20 cellular contexts compared by ENCODE assay signal in the genomic region with DNA sequence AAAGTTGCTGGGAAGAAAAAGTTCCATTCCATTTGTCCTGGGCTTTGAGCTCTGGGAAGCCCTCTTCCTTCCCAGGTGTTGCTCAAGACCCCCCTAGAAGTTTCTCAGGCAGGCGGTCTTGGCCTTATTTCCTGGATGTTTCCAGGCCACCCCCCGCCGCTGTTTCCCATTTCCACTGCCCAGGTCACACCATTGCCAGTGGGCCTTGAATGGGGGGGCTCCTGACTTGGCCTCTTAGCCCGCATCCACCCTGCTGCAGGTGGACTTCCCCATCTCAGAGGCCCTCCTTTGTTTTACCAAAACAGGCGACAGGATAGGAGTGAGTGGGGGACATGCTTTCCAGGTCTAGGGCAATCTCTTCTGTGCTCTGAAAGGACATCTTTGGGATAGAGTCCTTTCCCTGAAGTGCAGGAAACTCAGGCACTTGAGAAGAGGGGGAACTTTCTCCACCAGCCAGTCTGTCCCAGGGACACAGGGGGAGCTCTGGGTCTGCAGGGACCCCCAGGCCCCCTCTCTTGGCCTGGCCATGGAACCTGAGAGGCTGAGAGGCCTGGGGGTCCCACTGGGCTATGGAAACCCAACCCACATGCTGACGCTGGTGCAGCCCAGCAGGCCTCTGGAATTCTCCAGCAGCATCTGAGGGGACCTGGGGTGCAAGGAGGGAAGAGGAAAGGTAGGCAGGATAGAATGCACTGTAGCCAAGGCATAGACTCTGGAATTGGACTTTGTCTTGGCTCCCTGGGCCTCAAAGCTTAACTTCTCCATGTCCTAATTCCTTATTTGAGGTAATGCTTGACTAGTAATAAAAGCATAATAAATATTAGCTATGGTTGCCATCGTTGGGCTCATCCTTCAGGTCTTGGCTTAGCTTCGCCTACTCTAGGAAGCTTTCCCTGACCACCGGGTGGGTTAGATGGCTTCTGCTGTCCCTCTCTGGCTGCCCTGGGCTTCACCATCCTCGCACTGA. TPM values are rescaled to one million over a fixed set of nuclear protein-coding genes. Genes with fewer than 3 reads are reported as not detected.
DNase-seq lines count a peak whose midpoint lies in the region; ATAC-seq, FAIRE-seq and TF ChIP-seq lines count a peak whose summit lies in the region.
"Had no signal": no experiment of that assay in that cellular context is flagged by ENCODE, and none has a peak within 500 bp of the region (broad histone marks: within the 10 kb centered on the region; RNA-seq: fewer than 3 reads in every experiment).

No MANE protein-coding gene starts in this region.

- no peaks in the 10 kb centered on the region for H3K79me1 ChIP-seq in H9 (ENCODE audit: insufficient read depth, low read depth, low read length, poor library complexity, severe bottlenecking)

- TF ChIP-seq CTCF in H9 (conservative IDR thresholded peaks at IDR 0.05) (no peak), kidney (IDR thresholded peaks at IDR 0.05; ENCODE audit: borderline replicate concordance, extremely low read depth, insufficient read depth) (no peak), spleen (IDR thresholded peaks at IDR 0.05 in 8 of 11, conservative IDR thresholded peaks at IDR 0.05 in 3 of 11) (no peak), Calu3 (IDR thresholded peaks at IDR 0.05; ENCODE audit: unreplicated experiment) (no peak), neural progenitor cell (IDR thresholded peaks at IDR 0.05) (no peak)

- H4K5ac ChIP-seq in H9 (ENCODE audit: insufficient read length, low read depth, low read length) = no peak overlapping the region

- no peak overlapping the region for H3K4me3 ChIP-seq in kidney (ENCODE audit: low read length in 2 of 2)
- H3K4me3 ChIP-seq in spleen = no peak overlapping the region
- no peak overlapping the region for H3K4me3 ChIP-seq in aorta (ENCODE audit: low read length in 2 of 2)
- H3K4me3 ChIP-seq in neural progenitor cell = no peak overlapping the region

- H3T11ph ChIP-seq in H9 (ENCODE audit: low read length) = no peak overlapping the region

- no peaks in the 10 kb centered on the region for H4K20me1 ChIP-seq in H9 (ENCODE audit: control insufficient read depth, insufficient read depth, insufficient read length)
- H4K20me1 ChIP-seq in neural progenitor cell (ENCODE audit: low read depth) = no peaks in the 10 kb centered on the region

- no peak overlapping the region for H2BK120ac ChIP-seq in H9 (ENCODE audit: low read depth, low read length, poor library complexity, severe bottlenecking)

- no TSS peak for BruUV-seq in Calu3 (replicated peaks; lab: Mats Ljungman, UMichigan)

- no peak overlapping the region for H3K9ac ChIP-seq in H9 (ENCODE audit: extremely low read depth, insufficient read length, low read length)
- no peak overlapping the region for H3K9ac ChIP-seq in kidney (ENCODE audit: low read length in 2 of 2)
- no peak overlapping the region for H3K9ac ChIP-seq in neural progenitor cell

- no peaks in the 10 kb centered on the region for H3K4me1 ChIP-seq in H9 (ENCODE audit: insufficient read depth, low read length)
- H3K4me1 ChIP-seq in kidney (ENCODE audit: control insufficient read depth in 1 of 2, insufficient read depth in 1 of 2, low read depth in 1 of 2, low read length in 2 of 2) = no peaks in the 10 kb centered on the region
- peaks cover 3 to 14% (median 8%) of the 10 kb centered on the region in 6 donors for H3K4me1 ChIP-seq in spleen
- no peaks in the 10 kb centered on the region for H3K4me1 ChIP-seq in aorta (ENCODE audit: control insufficient read depth in 1 of 2, insufficient read depth in 2 of 2, low read length in 2 of 2)
- H3K4me1 ChIP-seq in neural progenitor cell = no peaks in the 10 kb centered on the region

- WGBS in H9 (ENCODE audit: extremely low coverage, insufficient read length, low lambda C conversion rate) = no CpG with 5 or more reads among the region's 10 CpGs
- 90 to 95% (median 91%) methylated on average over 10 of the region's 10 CpGs for WGBS in spleen, 5 donors
- WGBS in aorta, 2 donors = 91 to 94% methylated on average over 10 of the region's 10 CpGs

- no peak for FAIRE-seq in kidney (lab: Jason Lieb, UNC)

- H2AK5ac ChIP-seq in H9 (ENCODE audit: insufficient read length, low read length) = no peak overlapping the region

- no peak overlapping the region for H3K18ac ChIP-seq in H9 (ENCODE audit: insufficient read length, low read depth, low read length)

- peaks cover 6 to 16% of the 10 kb centered on the region in 2 experiments for H3K4me1 Mint-ChIP-seq in H9
- peaks cover 30% of the 10 kb centered on the region for H3K4me1 Mint-ChIP-seq in Calu3 (ENCODE audit: low read depth, unreplicated experiment)
- no peaks in the 10 kb centered on the region for H3K4me1 Mint-ChIP-seq in neural progenitor cell

- H3K4ac ChIP-seq in H9 (ENCODE audit: low read depth, low read length) = no peak overlapping the region

- no peak overlapping the region for H3K27ac ChIP-seq in H9 (ENCODE audit: insufficient read length, low read depth, low read length)
- H3K27ac ChIP-seq in kidney (ENCODE audit: low read depth in 2 of 2, low read length in 2 of 2) = no peak overlapping the region
- no peak overlapping the region for H3K27ac ChIP-seq in spleen
- H3K27ac ChIP-seq in aorta (ENCODE audit: low read depth in 1 of 2, low read length in 2 of 2) = no peak overlapping the region
- no peak overlapping the region for H3K27ac ChIP-seq in neural progenitor cell
- H3K27ac ChIP-seq: C4-2B had no signal

- H3K27ac Mint-ChIP-seq in H9 = no peak overlapping the region
- H3K27ac Mint-ChIP-seq in Calu3 (ENCODE audit: unreplicated experiment) = no peak overlapping the region
- no peak overlapping the region for H3K27ac Mint-ChIP-seq in neural progenitor cell

- no peak overlapping the region for H3K4me3 Mint-ChIP-seq in H9
- no peak overlapping the region for H3K4me3 Mint-ChIP-seq in Calu3 (ENCODE audit: low read depth, unreplicated experiment)
- no peak overlapping the region for H3K4me3 Mint-ChIP-seq in neural progenitor cell

- intact Hi-C loops in kidney (cut with DNase I) = no loop called here
- intact Hi-C loops in spleen (cut with DNase I; ENCODE audit: low total_unique reads) = no loop called here
- intact Hi-C loops in aorta (cut with DNase I) = no loop called here
- intact Hi-C loops in Calu3 (cut with micrococcal nuclease; ENCODE audit: unreplicated experiment) = no loop called here

- no peak for ATAC-seq in aorta (ENCODE audit: low FRiP score)

- no peaks in the 10 kb centered on the region for H3K79me2 ChIP-seq in H9 (ENCODE audit: insufficient read depth, low read length)
- H3K79me2 ChIP-seq in neural progenitor cell (ENCODE audit: low read depth) = no peaks in the 10 kb centered on the region

- DNase-seq in AG20443 (ENCODE audit: low spot score) (peak; percentile 2), H9 (peak; percentile 10), kidney (peak; percentile 26), spleen (peak; percentile 36), aorta (no peak), LoVo (ENCODE audit: low spot score) (no peak), Calu3 (no peak), neural progenitor cell (ENCODE audit: low spot score) (no peak)
- DNase-seq: AML-193, DMS79, GOT3, NCI-H1105, NCI-H2081, NCI-H510A, NCI-H82, RPMI8226, SHP77 treated with DMSO at 0.1 percent for 48 hours had no signal

- H3K36me3 Mint-ChIP-seq in H9 (ENCODE audit: insufficient read depth in 1 of 3, low read depth in 3 of 3) = no peaks in the 10 kb centered on the region
- H3K36me3 Mint-ChIP-seq in Calu3 (ENCODE audit: insufficient read depth, unreplicated experiment) = no peaks in the 10 kb centered on the region
- H3K36me3 Mint-ChIP-seq in neural progenitor cell = no peaks in the 10 kb centered on the region

- CTCF ChIA-PET in Calu3 (lab: Charles Lee) = no interaction called here

- no peak overlapping the region for H2AFZ ChIP-seq in H9 (ENCODE audit: low read length)
- no peak overlapping the region for H2AFZ ChIP-seq in neural progenitor cell (replicated peaks)

- H3F3A ChIP-seq in neural progenitor cell (ENCODE audit: low read depth) = no peaks in the 10 kb centered on the region

- no peaks in the 10 kb centered on the region for H3K23me2 ChIP-seq in H9 (ENCODE audit: insufficient read length, low read depth, low read length, poor library complexity, severe bottlenecking)

- no peaks in the 10 kb centered on the region for H3K9me3 ChIP-seq in H9 (ENCODE audit: control insufficient read depth, low read depth, low read length)
- no peaks in the 10 kb centered on the region for H3K9me3 ChIP-seq in kidney (ENCODE audit: control insufficient read depth in 1 of 2, low read length in 2 of 2)
- H3K9me3 ChIP-seq in spleen = no peaks in the 10 kb centered on the region
- no peaks in the 10 kb centered on the region for H3K9me3 ChIP-seq in aorta (ENCODE audit: control insufficient read depth, low read length)
- no peaks in the 10 kb centered on the region for H3K9me3 ChIP-seq in neural progenitor cell (ENCODE audit: low read depth)

- no peak overlapping the region for H4K91ac ChIP-seq in H9 (ENCODE audit: insufficient read length, low read depth, low read length)

- no peak overlapping the region for H4K8ac ChIP-seq in H9 (replicated peaks; ENCODE audit: insufficient read length, low read depth, low read length)

- H3K27me3 ChIP-seq in H9 (ENCODE audit: insufficient read depth, low read length) (no peaks in the 10 kb centered on the region), spleen (replicated peaks in 1 of 7) (peaks cover 0 to 15% (median 0%) of the 10 kb centered on the region in 7 donors), aorta (ENCODE audit: control insufficient read depth in 1 of 2, insufficient read depth in 2 of 2, low read length in 1 of 2) (no peaks in the 10 kb centered on the region), neural progenitor cell (no peaks in the 10 kb centered on the region)

- H3K4me2 ChIP-seq in H9 (ENCODE audit: insufficient read depth, insufficient read length, low read length) = no peak overlapping the region
- no peak overlapping the region for H3K4me2 ChIP-seq in neural progenitor cell

- no peak overlapping the region for H2BK12ac ChIP-seq in H9 (ENCODE audit: insufficient read length, low read depth, low read length)

- no peak overlapping the region for H2BK5ac ChIP-seq in H9 (ENCODE audit: insufficient read length, low read length)

- no peak overlapping the region for H3K14ac ChIP-seq in H9 (ENCODE audit: insufficient read depth, low read length)

- H3K36me3 ChIP-seq in kidney (ENCODE audit: control insufficient read depth in 1 of 2, insufficient read depth in 2 of 2, low read length in 2 of 2) (no peaks in the 10 kb centered on the region), spleen (no peaks in the 10 kb centered on the region), aorta (ENCODE audit: control insufficient read depth in 1 of 2, insufficient read depth in 2 of 2, low read length in 1 of 2) (no peaks in the 10 kb centered on the region), neural progenitor cell (no peaks in the 10 kb centered on the region)

- H3K27me3 Mint-ChIP-seq in H9 (ENCODE audit: low read depth) (no peaks in the 10 kb centered on the region; the same call in none of the 2 replicates), Calu3 (ENCODE audit: unreplicated experiment) (peaks cover 23% of the 10 kb centered on the region), neural progenitor cell (ENCODE audit: insufficient read depth, low read depth) (peaks cover 2% of the 10 kb centered on the region)

- no peaks in the 10 kb centered on the region for H3K9me3 Mint-ChIP-seq in H9
- no peaks in the 10 kb centered on the region for H3K9me3 Mint-ChIP-seq in Calu3 (ENCODE audit: low read depth, unreplicated experiment)
- no peaks in the 10 kb centered on the region for H3K9me3 Mint-ChIP-seq in neural progenitor cell

- H2BK20ac ChIP-seq in H9 (ENCODE audit: low read depth, low read length, poor library complexity, severe bottlenecking) = no peak overlapping the region

- TF ChIP-seq POLR2A in spleen (IDR thresholded peaks at IDR 0.05) = no peak

- no peak overlapping the region for H2BK15ac ChIP-seq in H9 (ENCODE audit: low read depth, low read length)

- no peak overlapping the region for H3K56ac ChIP-seq in H9 (ENCODE audit: insufficient read length, low read depth, low read length)

- H3K23ac ChIP-seq in H9 (ENCODE audit: insufficient read length, low read depth, low read length) = no peak overlapping the region

RNA-seq across cellular contexts. Expression of gene NEURL1, which starts 17.6 kb away (rescaled TPM):
- 0.92 and 1.2 TPM in 2 replicates for total RNA-seq in H9 (2021)
- total RNA-seq in kidney = 1.2 TPM
- polyA plus RNA-seq in kidney (ENCODE audit: insufficient read depth, low read depth, low replicate concordance) = 1.2 TPM
- total RNA-seq in spleen = 1 to 10 TPM in 6 of 7 donors, under 1 TPM in 1; 0.43 to 3.6 (median 2.4) TPM
- 1 to 10 TPM in 2 of 3 donors, under 1 TPM in 1; 0.76 to 2.9 (median 1.4) TPM for polyA plus RNA-seq in spleen
- total RNA-seq in aorta = under 1 TPM; 0.16 to 0.18 TPM
- 1 to 10 TPM in 1 of 2 donors, under 1 TPM in 1; 0.51 to 2.8 TPM for polyA plus RNA-seq in aorta
- total RNA-seq in Calu3 (2022) = 0.22 TPM in 1 of 2 replicates, not detected in the other
- 0.06 and 1.5 TPM in 2 replicates for total RNA-seq in neural progenitor cell (ENCODE audit: low replicate concordance)

RNA-seq across cellular contexts. Expression of gene CALHM3, which starts 32.0 kb away (rescaled TPM):
- total RNA-seq in H9 (2021) (not detected in 2 replicates), kidney (not detected), spleen (not detected), aorta (not detected), Calu3 (2022) (not detected in 2 replicates), neural progenitor cell (ENCODE audit: low replicate concordance) (not detected in 2 replicates)
- polyA plus RNA-seq in kidney (ENCODE audit: insufficient read depth, low read depth, low replicate concordance) (not detected), spleen (under 1 TPM in 1 of 3 donors, not detected in 2; 0.03 TPM), aorta (not detected)
- total RNA-seq: A673, LHCN-M2 had no signal

RNA-seq across cellular contexts. Expression of gene CALHM1, which starts 52.4 kb away (rescaled TPM):
- 0.07 and 0.13 TPM in 2 replicates for total RNA-seq in H9 (2021)
- not detected for total RNA-seq in kidney
- not detected for polyA plus RNA-seq in kidney (ENCODE audit: insufficient read depth, low read depth, low replicate concordance)
- total RNA-seq in spleen = under 1 TPM in 1 of 7 donors, not detected in 6; 0.52 TPM
- under 1 TPM in 2 of 3 donors, not detected in 1; 0.04 to 0.10 TPM for polyA plus RNA-seq in spleen
- not detected for total RNA-seq in aorta
- polyA plus RNA-seq in aorta = not detected
- not detected in 2 replicates for total RNA-seq in Calu3 (2022)
- total RNA-seq in neural progenitor cell (ENCODE audit: low replicate concordance) = 0.06 TPM in 1 of 2 replicates, not detected in the other
- total RNA-seq: A673, LHCN-M2 had no signal

RNA-seq across cellular contexts. Expression of gene CALHM2, which starts 58.9 kb away (rescaled TPM):
- total RNA-seq in H9 (2021) = not detected in 2 replicates
- 26.0 TPM for total RNA-seq in kidney
- polyA plus RNA-seq in kidney (ENCODE audit: insufficient read depth, low read depth, low replicate concordance) = 8.0 TPM
- 10 to 100 TPM; 36.8 to 91.6 (median 68.6) TPM for total RNA-seq in spleen
- 10 to 100 TPM; 12.6 to 40.4 (median 23.3) TPM for polyA plus RNA-seq in spleen
- 10 to 100 TPM; 52.8 to 81.9 TPM for total RNA-seq in aorta
- 10 to 100 TPM; 31.7 to 90.4 TPM for polyA plus RNA-seq in aorta
- 0.45 and 0.81 TPM in 2 replicates for total RNA-seq in Calu3 (2022)
- total RNA-seq in neural progenitor cell (ENCODE audit: low replicate concordance) = 2.1 TPM in 1 of 2 replicates, not detected in the other

Comparison
In these comparisons a context has a peak if more than half of its experiments do, and no peak if none do; other contexts are left out.
1. DNase-seq: peak in AG20443 (single experiment), H9 (single experiment), kidney (single experiment) and spleen (single experiment); none in aorta (0 of 2), LoVo (single experiment), Calu3 (single experiment) and neural progenitor cell (single experiment).